In the genomic region with DNA sequence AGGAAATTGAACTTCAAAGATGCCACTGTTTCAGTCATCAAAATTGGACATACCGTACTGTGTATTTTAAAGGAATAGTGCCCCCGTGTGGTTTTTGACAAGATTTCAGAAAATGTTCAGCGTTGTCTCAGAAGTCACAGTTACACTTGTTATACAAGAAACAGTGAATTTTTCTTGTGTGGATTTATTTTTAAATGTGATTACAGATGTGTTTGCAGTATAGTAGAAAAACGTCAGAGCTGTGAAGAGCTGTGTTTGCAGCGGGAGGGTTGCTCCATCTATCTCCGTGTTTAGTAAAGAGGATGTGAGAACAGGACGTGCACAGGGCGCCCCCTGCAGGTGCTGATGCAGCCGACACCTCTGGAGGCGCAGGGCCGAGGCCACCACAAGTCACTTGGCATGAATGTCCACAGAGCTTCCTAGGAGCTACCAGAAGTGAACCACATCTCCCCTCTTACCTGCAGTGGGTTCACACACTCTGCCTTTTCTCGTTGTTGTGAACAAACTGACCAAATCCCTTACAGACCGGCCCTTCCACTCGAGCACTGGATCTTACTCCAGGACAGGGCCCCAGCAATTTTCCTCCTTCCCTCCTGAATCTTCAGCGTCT, we compare ENCODE assay signal across 1 cellular context.
TF ChIP-seq lines count a peak whose summit lies in the region.

No MANE protein-coding gene starts in this region.

TF ChIP-seq in HepG2, 621 proteins besides CTCF, POLR2A, EP300 and RAD21 (continued from another document and continues in another):
- no peak for TF ChIP-seq NR3C1 (CRISPR knock-in tag; IDR thresholded peaks at IDR 0.05)
- no peak for TF ChIP-seq PRMT3 (CRISPR knock-in tag; IDR thresholded peaks at IDR 0.05; ENCODE audit: borderline replicate concordance, low read depth)
- TF ChIP-seq, protein P1, sequence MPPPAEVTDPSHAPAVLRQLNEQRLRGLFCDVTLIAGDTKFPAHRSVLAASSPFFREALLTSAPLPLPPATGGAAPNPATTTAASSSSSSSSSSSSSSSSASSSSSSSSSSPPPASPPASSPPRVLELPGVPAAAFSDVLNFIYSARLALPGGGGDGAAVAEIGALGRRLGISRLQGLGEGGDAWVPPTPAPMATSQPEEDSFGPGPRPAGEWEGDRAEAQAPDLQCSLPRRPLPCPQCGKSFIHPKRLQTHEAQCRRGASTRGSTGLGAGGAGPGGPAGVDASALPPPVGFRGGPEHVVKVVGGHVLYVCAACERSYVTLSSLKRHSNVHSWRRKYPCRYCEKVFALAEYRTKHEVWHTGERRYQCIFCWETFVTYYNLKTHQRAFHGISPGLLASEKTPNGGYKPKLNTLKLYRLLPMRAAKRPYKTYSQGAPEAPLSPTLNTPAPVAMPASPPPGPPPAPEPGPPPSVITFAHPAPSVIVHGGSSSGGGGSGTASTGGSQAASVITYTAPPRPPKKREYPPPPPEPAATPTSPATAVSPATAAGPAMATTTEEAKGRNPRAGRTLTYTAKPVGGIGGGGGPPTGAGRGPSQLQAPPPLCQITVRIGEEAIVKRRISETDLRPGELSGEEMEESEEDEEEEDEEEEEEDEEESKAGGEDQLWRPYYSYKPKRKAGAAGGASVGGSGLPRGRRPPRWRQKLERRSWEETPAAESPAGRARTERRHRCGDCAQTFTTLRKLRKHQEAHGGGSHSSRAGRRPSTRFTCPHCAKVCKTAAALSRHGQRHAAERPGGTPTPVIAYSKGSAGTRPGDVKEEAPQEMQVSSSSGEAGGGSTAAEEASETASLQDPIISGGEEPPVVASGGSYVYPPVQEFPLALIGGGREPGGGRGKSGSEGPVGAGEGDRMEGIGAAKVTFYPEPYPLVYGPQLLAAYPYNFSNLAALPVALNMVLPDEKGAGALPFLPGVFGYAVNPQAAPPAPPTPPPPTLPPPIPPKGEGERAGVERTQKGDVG (CRISPR knock-in tag; IDR thresholded peaks at IDR 0.05; ENCODE audit: borderline replicate concordance): no peak
- TF ChIP-seq ZNF605 (CRISPR knock-in tag; IDR thresholded peaks at IDR 0.05): no peak
- TF ChIP-seq ZNF530 (CRISPR knock-in tag; IDR thresholded peaks at IDR 0.05; ENCODE audit: low read depth): no peak
- no peak for TF ChIP-seq HNRNPUL1 (IDR thresholded peaks at IDR 0.05; ENCODE audit: low read depth, low read length)
- TF ChIP-seq ZNF256 (CRISPR knock-in tag; conservative IDR thresholded peaks at IDR 0.05): no peak
- TF ChIP-seq, protein P2, sequence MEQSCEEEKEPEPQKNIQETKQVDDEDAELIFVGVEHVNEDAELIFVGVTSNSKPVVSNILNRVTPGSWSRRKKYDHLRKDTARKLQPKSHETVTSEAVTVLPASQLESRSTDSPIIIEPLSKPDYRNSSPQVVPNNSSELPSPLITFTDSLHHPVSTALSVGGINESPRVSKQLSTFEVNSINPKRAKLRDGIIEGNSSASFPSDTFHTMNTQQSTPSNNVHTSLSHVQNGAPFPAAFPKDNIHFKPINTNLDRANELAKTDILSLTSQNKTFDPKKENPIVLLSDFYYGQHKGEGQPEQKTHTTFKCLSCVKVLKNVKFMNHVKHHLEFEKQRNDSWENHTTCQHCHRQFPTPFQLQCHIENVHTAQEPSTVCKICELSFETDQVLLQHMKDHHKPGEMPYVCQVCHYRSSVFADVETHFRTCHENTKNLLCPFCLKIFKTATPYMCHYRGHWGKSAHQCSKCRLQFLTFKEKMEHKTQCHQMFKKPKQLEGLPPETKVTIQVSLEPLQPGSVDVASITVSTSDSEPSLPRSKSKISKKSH (CRISPR knock-in tag; IDR thresholded peaks at IDR 0.05; ENCODE audit: borderline replicate concordance): no peak
- TF ChIP-seq CREB1 (IDR thresholded peaks at IDR 0.05): no peak
- TF ChIP-seq CREB1 (CRISPR knock-in tag; IDR thresholded peaks at IDR 0.05): no peak
- TF ChIP-seq, protein P3, sequence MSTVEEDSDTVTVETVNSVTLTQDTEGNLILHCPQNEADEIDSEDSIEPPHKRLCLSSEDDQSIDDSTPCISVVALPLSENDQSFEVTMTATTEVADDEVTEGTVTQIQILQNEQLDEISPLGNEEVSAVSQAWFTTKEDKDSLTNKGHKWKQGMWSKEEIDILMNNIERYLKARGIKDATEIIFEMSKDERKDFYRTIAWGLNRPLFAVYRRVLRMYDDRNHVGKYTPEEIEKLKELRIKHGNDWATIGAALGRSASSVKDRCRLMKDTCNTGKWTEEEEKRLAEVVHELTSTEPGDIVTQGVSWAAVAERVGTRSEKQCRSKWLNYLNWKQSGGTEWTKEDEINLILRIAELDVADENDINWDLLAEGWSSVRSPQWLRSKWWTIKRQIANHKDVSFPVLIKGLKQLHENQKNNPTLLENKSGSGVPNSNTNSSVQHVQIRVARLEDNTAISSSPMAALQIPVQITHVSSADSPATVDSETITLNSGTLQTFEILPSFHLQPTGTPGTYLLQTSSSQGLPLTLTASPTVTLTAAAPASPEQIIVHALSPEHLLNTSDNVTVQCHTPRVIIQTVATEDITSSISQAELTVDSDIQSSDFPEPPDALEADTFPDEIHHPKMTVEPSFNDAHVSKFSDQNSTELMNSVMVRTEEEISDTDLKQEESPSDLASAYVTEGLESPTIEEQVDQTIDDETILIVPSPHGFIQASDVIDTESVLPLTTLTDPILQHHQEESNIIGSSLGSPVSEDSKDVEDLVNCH (CRISPR knock-in tag; IDR thresholded peaks at IDR 0.05): no peak
- TF ChIP-seq MIXL1 (CRISPR knock-in tag; IDR thresholded peaks at IDR 0.05): no peak
- TF ChIP-seq, protein P4, sequence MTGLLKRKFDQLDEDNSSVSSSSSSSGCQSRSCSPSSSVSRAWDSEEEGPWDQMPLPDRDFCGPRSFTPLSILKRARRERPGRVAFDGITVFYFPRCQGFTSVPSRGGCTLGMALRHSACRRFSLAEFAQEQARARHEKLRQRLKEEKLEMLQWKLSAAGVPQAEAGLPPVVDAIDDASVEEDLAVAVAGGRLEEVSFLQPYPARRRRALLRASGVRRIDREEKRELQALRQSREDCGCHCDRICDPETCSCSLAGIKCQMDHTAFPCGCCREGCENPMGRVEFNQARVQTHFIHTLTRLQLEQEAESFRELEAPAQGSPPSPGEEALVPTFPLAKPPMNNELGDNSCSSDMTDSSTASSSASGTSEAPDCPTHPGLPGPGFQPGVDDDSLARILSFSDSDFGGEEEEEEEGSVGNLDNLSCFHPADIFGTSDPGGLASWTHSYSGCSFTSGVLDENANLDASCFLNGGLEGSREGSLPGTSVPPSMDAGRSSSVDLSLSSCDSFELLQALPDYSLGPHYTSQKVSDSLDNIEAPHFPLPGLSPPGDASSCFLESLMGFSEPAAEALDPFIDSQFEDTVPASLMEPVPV (CRISPR knock-in tag; IDR thresholded peaks at IDR 0.05): peak; percentile 50; the same call in 1 of the 2 replicates
- peak; percentile 24; the same call in 1 of the 2 replicates for TF ChIP-seq ZNF768 (CRISPR knock-in tag; IDR thresholded peaks at IDR 0.05)
- no peak for TF ChIP-seq ZNF3 (CRISPR knock-in tag; IDR thresholded peaks at IDR 0.05)
- peak; percentile 39; the same call in 1 of the 2 replicates for TF ChIP-seq SAP130 (CRISPR knock-in tag; IDR thresholded peaks at IDR 0.05; ENCODE audit: low read depth)
- TF ChIP-seq, protein P5, sequence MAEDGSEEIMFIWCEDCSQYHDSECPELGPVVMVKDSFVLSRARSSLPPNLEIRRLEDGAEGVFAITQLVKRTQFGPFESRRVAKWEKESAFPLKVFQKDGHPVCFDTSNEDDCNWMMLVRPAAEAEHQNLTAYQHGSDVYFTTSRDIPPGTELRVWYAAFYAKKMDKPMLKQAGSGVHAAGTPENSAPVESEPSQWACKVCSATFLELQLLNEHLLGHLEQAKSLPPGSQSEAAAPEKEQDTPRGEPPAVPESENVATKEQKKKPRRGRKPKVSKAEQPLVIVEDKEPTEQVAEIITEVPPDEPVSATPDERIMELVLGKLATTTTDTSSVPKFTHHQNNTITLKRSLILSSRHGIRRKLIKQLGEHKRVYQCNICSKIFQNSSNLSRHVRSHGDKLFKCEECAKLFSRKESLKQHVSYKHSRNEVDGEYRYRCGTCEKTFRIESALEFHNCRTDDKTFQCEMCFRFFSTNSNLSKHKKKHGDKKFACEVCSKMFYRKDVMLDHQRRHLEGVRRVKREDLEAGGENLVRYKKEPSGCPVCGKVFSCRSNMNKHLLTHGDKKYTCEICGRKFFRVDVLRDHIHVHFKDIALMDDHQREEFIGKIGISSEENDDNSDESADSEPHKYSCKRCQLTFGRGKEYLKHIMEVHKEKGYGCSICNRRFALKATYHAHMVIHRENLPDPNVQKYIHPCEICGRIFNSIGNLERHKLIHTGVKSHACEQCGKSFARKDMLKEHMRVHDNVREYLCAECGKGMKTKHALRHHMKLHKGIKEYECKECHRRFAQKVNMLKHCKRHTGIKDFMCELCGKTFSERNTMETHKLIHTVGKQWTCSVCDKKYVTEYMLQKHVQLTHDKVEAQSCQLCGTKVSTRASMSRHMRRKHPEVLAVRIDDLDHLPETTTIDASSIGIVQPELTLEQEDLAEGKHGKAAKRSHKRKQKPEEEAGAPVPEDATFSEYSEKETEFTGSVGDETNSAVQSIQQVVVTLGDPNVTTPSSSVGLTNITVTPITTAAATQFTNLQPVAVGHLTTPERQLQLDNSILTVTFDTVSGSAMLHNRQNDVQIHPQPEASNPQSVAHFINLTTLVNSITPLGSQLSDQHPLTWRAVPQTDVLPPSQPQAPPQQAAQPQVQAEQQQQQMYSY (CRISPR knock-in tag; IDR thresholded peaks at IDR 0.05): no peak
- TF ChIP-seq ZSCAN29 (CRISPR knock-in tag; conservative IDR thresholded peaks at IDR 0.05): no peak
- TF ChIP-seq NCOA5 (CRISPR knock-in tag; IDR thresholded peaks at IDR 0.05): no peak
- no peak for TF ChIP-seq ZNF781 (CRISPR knock-in tag; IDR thresholded peaks at IDR 0.05; ENCODE audit: borderline replicate concordance, not compliant biosample characterization)
- TF ChIP-seq, protein P6, sequence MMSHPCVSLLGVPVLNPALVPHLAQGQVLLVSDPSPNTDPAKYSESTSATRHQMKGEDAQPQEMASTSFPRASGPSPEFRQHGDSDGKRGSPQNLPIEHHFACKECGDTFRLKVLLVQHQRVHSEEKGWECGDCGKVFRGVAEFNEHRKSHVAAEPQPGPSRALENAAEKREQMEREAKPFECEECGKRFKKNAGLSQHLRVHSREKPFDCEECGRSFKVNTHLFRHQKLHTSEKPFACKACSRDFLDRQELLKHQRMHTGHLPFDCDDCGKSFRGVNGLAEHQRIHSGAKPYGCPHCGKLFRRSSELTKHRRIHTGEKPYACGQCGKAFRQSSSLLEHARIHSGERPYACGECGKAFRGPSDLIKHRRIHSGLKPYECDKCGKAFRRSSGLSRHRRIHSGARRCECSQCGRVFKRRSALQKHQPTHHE (CRISPR knock-in tag; IDR thresholded peaks at IDR 0.05; ENCODE audit: borderline replicate concordance): no peak
- no peak for TF ChIP-seq ZNF543 (CRISPR knock-in tag; IDR thresholded peaks at IDR 0.05)
- TF ChIP-seq RFX3 (CRISPR knock-in tag; IDR thresholded peaks at IDR 0.05): no peak
- no peak for TF ChIP-seq ZMAT3 (CRISPR knock-in tag; conservative IDR thresholded peaks at IDR 0.05)
- TF ChIP-seq ZNF225 (CRISPR knock-in tag; IDR thresholded peaks at IDR 0.05): no peak
- no peak for TF ChIP-seq TBL1XR1 (IDR thresholded peaks at IDR 0.05; ENCODE audit: borderline replicate concordance, low read length, partially characterized antibody)
- TF ChIP-seq KAT2B (IDR thresholded peaks at IDR 0.05; ENCODE audit: borderline replicate concordance, low read depth, low read length): no peak
- TF ChIP-seq, protein P7, sequence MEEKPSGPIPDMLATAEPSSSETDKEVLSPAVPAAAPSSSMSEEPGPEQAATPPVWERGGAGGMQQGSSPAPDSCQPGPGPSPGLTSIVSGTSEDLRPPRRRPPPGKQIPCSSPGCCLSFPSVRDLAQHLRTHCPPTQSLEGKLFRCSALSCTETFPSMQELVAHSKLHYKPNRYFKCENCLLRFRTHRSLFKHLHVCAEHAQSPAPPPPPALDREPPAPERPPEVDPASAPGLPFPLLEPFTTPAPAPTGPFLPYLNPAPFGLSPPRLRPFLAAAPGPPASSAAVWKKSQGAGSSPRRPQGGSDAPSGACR (CRISPR knock-in tag; IDR thresholded peaks at IDR 0.05): no peak
- TF ChIP-seq ZNF263 (CRISPR knock-in tag; IDR thresholded peaks at IDR 0.05): peak; percentile 51; the same call in 1 of the 2 replicates
- no peak for TF ChIP-seq ZNF232 (CRISPR knock-in tag; IDR thresholded peaks at IDR 0.05; ENCODE audit: borderline replicate concordance)
- TF ChIP-seq, protein P8, sequence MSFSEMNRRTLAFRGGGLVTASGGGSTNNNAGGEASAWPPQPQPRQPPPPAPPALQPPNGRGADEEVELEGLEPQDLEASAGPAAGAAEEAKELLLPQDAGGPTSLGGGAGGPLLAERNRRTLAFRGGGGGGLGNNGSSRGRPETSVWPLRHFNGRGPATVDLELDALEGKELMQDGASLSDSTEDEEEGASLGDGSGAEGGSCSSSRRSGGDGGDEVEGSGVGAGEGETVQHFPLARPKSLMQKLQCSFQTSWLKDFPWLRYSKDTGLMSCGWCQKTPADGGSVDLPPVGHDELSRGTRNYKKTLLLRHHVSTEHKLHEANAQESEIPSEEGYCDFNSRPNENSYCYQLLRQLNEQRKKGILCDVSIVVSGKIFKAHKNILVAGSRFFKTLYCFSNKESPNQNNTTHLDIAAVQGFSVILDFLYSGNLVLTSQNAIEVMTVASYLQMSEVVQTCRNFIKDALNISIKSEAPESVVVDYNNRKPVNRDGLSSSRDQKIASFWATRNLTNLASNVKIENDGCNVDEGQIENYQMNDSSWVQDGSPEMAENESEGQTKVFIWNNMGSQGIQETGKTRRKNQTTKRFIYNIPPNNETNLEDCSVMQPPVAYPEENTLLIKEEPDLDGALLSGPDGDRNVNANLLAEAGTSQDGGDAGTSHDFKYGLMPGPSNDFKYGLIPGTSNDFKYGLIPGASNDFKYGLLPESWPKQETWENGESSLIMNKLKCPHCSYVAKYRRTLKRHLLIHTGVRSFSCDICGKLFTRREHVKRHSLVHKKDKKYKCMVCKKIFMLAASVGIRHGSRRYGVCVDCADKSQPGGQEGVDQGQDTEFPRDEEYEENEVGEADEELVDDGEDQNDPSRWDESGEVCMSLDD (CRISPR knock-in tag; IDR thresholded peaks at IDR 0.05; ENCODE audit: borderline replicate concordance): no peak
- no peak for TF ChIP-seq U2AF1 (optimal IDR thresholded peaks at IDR 0.05; ENCODE audit: low read depth, low read length)
- TF ChIP-seq, protein P9, sequence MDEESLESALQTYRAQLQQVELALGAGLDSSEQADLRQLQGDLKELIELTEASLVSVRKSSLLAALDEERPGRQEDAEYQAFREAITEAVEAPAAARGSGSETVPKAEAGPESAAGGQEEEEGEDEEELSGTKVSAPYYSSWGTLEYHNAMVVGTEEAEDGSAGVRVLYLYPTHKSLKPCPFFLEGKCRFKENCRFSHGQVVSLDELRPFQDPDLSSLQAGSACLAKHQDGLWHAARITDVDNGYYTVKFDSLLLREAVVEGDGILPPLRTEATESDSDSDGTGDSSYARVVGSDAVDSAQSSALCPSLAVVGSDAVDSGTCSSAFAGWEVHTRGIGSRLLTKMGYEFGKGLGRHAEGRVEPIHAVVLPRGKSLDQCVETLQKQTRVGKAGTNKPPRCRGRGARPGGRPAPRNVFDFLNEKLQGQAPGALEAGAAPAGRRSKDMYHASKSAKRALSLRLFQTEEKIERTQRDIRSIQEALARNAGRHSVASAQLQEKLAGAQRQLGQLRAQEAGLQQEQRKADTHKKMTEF (CRISPR knock-in tag; IDR thresholded peaks at IDR 0.05): peak; percentile 53
- TF ChIP-seq, protein P10, sequence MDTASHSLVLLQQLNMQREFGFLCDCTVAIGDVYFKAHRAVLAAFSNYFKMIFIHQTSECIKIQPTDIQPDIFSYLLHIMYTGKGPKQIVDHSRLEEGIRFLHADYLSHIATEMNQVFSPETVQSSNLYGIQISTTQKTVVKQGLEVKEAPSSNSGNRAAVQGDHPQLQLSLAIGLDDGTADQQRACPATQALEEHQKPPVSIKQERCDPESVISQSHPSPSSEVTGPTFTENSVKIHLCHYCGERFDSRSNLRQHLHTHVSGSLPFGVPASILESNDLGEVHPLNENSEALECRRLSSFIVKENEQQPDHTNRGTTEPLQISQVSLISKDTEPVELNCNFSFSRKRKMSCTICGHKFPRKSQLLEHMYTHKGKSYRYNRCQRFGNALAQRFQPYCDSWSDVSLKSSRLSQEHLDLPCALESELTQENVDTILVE (CRISPR knock-in tag; IDR thresholded peaks at IDR 0.05): no peak
- no peak for TF ChIP-seq ZBTB20 (CRISPR knock-in tag; IDR thresholded peaks at IDR 0.05; ENCODE audit: borderline replicate concordance, low read depth)
- no peak for TF ChIP-seq ZNF260 (CRISPR knock-in tag; IDR thresholded peaks at IDR 0.05; ENCODE audit: borderline replicate concordance, low read depth)
